ENCODE assay signal across 1 cellular context in the genomic region with DNA sequence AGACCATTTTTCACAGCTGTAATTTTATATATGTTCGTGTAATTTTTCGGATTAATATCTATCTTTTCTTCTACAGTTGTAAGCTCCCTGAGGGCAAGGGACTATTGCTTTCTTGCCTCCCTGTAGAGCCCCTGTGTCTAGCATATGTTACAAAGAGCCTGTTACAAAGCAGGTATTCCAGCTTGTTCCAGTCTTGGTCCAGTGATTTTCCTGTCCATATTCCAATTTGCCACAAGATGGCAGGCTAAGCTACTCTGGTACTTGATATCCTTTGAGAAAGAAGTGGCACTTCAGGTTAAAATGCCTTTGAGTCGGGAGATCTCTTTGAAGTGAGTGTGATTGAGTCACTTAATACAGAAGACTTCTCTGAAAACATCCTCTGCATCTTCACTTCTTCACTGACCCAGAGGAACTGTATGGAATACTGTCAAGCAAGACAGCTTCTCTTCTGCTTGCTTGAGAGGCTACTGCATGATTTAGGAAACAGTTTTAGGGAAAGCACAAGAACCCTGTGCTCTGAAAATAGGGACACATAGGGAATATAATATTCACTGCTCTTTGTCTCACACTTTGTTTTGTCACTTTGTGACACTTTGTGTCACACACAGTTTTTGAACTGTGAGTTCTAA.
TF ChIP-seq lines count a peak whose summit lies in the region.

No MANE protein-coding gene starts in this region.

TF ChIP-seq in H1, 55 proteins besides CTCF, POLR2A, EP300 and RAD21:
- TF ChIP-seq BACH1 (IDR thresholded peaks at IDR 0.05; ENCODE audit: low read length) (no peak), SP1 (IDR thresholded peaks at IDR 0.05; ENCODE audit: low read depth, low read length) (peak; percentile 74)
- TF ChIP-seq, protein P1, sequence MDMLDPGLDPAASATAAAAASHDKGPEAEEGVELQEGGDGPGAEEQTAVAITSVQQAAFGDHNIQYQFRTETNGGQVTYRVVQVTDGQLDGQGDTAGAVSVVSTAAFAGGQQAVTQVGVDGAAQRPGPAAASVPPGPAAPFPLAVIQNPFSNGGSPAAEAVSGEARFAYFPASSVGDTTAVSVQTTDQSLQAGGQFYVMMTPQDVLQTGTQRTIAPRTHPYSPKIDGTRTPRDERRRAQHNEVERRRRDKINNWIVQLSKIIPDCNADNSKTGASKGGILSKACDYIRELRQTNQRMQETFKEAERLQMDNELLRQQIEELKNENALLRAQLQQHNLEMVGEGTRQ (IDR thresholded peaks at IDR 0.05; ENCODE audit: low read length) = peak; percentile 70; the same call in 1 of the 2 replicates
